Comparison of ENCODE assay signal across 8 cellular contexts in the genomic region with DNA sequence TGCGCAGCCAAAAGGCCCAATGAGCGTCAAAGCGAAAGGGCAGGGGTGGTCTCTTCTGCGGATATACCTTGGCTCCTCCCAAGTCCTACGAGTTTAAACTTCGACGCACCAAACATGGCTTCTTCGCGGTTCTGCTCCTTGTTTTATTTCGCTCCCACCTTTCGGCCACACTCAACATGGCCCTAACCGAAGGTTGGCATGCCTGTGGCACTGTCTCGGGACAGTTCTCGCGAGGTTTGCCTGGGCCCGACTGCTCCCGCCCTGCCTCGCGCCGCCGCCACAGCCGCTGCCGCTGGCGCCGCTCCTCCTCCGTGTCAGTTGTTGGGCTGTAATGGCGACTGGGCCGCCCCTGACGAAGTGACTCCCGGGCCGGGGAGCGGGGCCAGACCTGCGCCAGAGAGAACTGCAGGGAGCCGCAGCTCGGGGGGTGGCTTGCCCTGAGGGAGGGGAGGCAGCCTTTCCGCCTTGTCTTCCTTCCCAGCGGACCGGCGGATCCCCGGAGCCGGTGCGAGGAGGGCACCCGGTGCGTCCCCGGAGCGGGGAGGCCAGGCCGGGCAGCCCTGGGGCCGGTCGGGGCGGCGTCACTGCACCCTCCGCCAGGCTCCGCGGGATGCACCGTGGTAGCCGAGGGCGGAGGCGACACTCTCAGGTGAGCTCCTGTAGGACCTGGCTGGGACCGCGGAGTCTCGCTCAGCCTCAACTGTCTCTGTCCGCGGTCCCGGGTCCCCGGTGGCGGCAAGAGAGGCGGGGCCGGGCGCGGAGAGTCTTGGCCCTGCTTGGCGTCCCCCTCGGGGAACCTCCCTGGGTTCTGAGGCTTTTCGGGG. TPM values are rescaled to one million over a fixed set of nuclear protein-coding genes. Genes with fewer than 3 reads are reported as not detected.
DNase-seq lines count a peak whose midpoint lies in the region; ATAC-seq and TF ChIP-seq lines count a peak whose summit lies in the region.

A gene with protein sequence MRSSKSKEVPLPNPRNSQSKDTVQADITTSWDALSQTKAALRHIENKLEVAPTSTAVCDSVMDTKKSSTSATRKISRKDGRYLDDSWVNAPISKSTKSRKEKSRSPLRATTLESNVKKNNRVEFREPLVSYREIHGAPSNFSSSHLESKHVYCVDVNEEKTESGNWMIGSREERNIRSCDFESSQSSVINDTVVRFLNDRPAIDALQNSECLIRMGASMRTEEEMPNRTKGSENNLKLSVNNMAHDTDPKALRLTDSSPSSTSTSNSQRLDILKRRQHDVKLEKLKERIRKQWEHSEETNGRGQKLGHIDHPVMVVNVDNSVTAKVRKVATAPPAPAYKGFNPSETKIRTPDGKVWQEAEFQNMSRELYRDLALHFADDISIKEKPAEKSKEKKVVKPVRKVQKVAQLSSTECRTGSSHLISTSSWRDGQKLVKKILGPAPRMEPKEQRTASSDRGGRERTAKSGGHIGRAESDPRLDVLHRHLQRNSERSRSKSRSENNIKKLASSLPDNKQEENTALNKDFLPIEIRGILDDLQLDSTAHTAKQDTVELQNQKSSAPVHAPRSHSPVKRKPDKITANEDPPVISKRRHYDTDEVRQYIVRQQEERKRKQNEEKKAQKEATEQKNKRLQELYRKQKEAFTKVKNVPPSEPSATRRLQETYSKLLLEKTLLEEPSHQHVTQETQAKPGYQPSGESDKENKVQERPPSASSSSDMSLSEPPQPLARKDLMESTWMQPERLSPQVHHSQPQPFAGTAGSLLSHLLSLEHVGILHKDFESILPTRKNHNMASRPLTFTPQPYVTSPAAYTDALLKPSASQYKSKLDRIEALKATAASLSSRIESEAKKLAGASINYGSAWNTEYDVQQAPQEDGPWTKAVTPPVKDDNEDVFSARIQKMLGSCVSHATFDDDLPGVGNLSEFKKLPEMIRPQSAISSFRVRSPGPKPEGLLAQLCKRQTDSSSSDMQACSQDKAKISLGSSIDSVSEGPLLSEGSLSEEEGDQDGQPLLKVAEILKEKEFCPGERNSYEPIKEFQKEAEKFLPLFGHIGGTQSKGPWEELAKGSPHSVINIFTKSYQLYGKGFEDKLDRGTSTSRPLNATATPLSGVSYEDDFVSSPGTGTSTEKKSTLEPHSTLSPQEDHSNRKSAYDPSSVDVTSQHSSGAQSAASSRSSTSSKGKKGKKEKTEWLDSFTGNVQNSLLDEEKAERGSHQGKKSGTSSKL (N-terminal part only) (plus strand): TSS at position 317 of the 824 bp plus-strand sequence. CDS start 31,372 bp downstream, outside the sequence.

- peaks cover 56 to 68% (median 64%) of the 10 kb centered on the region in 3 donors for H3K4me1 Mint-ChIP-seq in CD8-positive, alpha-beta memory T cell

- TF ChIP-seq CTCF in lower lobe of right lung (IDR thresholded peaks at IDR 0.05): no peak

- H3K27me3 ChIP-seq in CD8-positive, alpha-beta memory T cell (ENCODE audit: insufficient read depth, low read length, poor library complexity, severe bottlenecking): no peaks in the 10 kb centered on the region
- no peaks in the 10 kb centered on the region for H3K27me3 ChIP-seq in lower lobe of right lung (ENCODE audit: low read depth)

- H3K27ac Mint-ChIP-seq in CD8-positive, alpha-beta memory T cell: peak within 1 kb of the TSS; percentile 93 to 98 (median 96)

- no peaks in the 10 kb centered on the region for H3K9me3 ChIP-seq in CD8-positive, alpha-beta memory T cell (ENCODE audit: low read length)
- H3K9me3 ChIP-seq in lower lobe of right lung: no peaks in the 10 kb centered on the region

- peak; percentile 96 to 99 (median 98) for DNase-seq in CD8-positive, alpha-beta memory T cell
- peak; percentile 98 for DNase-seq in HS-5 (ENCODE audit: low read depth)
- DNase-seq in NK-92 treated with Interleukin-12 subunit alpha and Interleukin-12 subunit beta, amount 100 ng/mL, for 24 hours (lab: John Stamatoyannopoulos, UW): peak; percentile 95
- DNase-seq in activated CD8-positive, alpha-beta memory T cell treated with anti-CD3 and anti-CD28 coated beads for 24 hours: peak; percentile 97
- peak; percentile 99 for DNase-seq in effector CD4-positive, alpha-beta T cell
- peak; percentile 99 for DNase-seq in lower lobe of right lung
- DNase-seq in stimulated activated CD4-positive, alpha-beta T cell treated with anti-CD3 and anti-CD28 coated beads, TNF-alpha, amount 100 ng/mL, for 24 hours (ENCODE audit: low read depth in 3 of 3): peak; percentile 90 to 97 (median 97)

- ATAC-seq in GM19468 (IDR thresholded peaks at IDR 0.05; ENCODE audit: extremely low read depth, unreplicated experiment): peak; percentile 77
- ATAC-seq in lower lobe of right lung: peak; percentile 99

- CTCF ChIA-PET in CD8-positive, alpha-beta memory T cell (lab: Charles Lee): interaction anchor here (1.1 to 3.5 kb wide), 2 partner anchors 72 to 140 kb away, joined by 3 to 18 read pairs; a partner anchor contains a TSS

- no peaks in the 10 kb centered on the region for H3K27me3 Mint-ChIP-seq in CD8-positive, alpha-beta memory T cell

- intact Hi-C loops in lower lobe of right lung (cut with DNase I): no loop called here

- H3K36me3 ChIP-seq in CD8-positive, alpha-beta memory T cell (ENCODE audit: insufficient read depth, low read length): no peaks in the 10 kb centered on the region
- no peaks in the 10 kb centered on the region for H3K36me3 ChIP-seq in lower lobe of right lung

- H3K36me3 Mint-ChIP-seq in CD8-positive, alpha-beta memory T cell: peaks cover 0 to 9% (median 0%) of the 10 kb centered on the region in 3 donors

- peaks cover 42% of the 10 kb centered on the region for H3K4me1 ChIP-seq in CD8-positive, alpha-beta memory T cell (ENCODE audit: insufficient read depth, low read length)
- peaks cover 37% of the 10 kb centered on the region for H3K4me1 ChIP-seq in lower lobe of right lung

- H3K4me3 Mint-ChIP-seq in CD8-positive, alpha-beta memory T cell: peak within 1 kb of the TSS; percentile 90 to 96 (median 93)

- peak within 1 kb of the TSS; percentile 88 for H3K4me3 ChIP-seq in CD8-positive, alpha-beta memory T cell (ENCODE audit: low read length)
- H3K4me3 ChIP-seq in lower lobe of right lung: peak within 1 kb of the TSS; percentile 73

- no peaks in the 10 kb centered on the region for H3K9me3 Mint-ChIP-seq in CD8-positive, alpha-beta memory T cell

- peak within 1 kb of the TSS; percentile 78 for H3K27ac ChIP-seq in CD8-positive, alpha-beta memory T cell (ENCODE audit: low read depth, low read length)
- peak within 1 kb of the TSS; percentile 93 for H3K27ac ChIP-seq in lower lobe of right lung

- POLR2A ChIA-PET in CD8-positive, alpha-beta memory T cell (lab: Charles Lee): interaction anchor here (0.5 to 2.9 kb wide), 7 partner anchors 10 to 82 kb away, joined by 3 to 47 read pairs (median 3); a partner anchor contains a TSS

RNA-seq across cellular contexts. Expression of the gene that starts here (rescaled TPM):
- 10 to 100 TPM; 41.4 to 43.3 TPM for total RNA-seq in CD8-positive, alpha-beta memory T cell
- 60.1 TPM for polyA plus RNA-seq in CD8-positive, alpha-beta memory T cell
- total RNA-seq in lower lobe of right lung: 53.2 TPM

Comparison
In these comparisons a context has a peak if more than half of its experiments do, and no peak if none do; other contexts are left out.
1. Peak in every context shown above with its lines: DNase-seq, ATAC-seq, H3K4me3 ChIP-seq and H3K27ac ChIP-seq.